ENCODE assay signal across 9 cellular contexts in the genomic region with DNA sequence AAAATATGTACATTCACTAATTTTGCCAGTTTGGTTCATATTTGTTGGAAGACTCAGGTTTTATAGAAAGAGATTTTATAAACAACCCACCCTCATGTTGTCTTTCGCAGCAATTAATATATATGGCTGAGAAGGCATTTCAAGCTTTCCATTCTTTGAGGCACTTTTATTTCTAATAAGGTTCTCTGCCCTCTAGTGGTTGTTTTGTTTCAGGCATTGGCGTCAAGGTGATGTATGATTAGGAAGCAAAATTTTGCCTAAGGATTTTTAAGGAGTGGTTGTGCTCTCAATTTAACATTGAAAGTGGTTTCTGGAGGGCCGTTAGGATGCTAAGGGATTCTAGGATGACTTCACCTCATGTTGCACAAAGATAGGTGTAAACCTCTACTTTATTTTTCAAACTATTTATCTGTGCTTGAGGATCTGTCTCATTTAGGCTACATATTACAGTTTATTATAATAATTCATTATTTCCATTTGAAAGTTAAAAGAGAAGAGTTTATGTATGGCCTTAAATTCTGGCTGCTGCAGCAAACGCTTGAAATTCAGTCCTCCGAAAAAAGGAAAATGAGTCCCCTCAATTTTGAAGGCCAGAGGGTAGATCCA. TPM values are rescaled to one million over a fixed set of nuclear protein-coding genes. Genes with fewer than 3 reads are reported as not detected.
DNase-seq lines count a peak whose midpoint lies in the region; ATAC-seq and TF ChIP-seq lines count a peak whose summit lies in the region.
"Had no signal": no experiment of that assay in that cellular context is flagged by ENCODE, and none has a peak within 500 bp of the region (broad histone marks: within the 10 kb centered on the region; RNA-seq: fewer than 3 reads in every experiment).

No MANE protein-coding gene starts in this region.

- no peak overlapping the region for H3K27ac Mint-ChIP-seq in Caco-2 (ENCODE audit: unreplicated experiment)

- no peaks in the 10 kb centered on the region for H3K27me3 ChIP-seq in Caco-2 (replicated peaks; ENCODE audit: control insufficient read depth, insufficient read depth, low read length)

- TF ChIP-seq CTCF in Caco-2 (IDR thresholded peaks at IDR 0.05; ENCODE audit: insufficient read depth in 1 of 2, low read depth in 1 of 2, low read length in 1 of 2, severe bottlenecking in 1 of 2, unreplicated experiment in 1 of 2) (peak; percentile 57 to 87), astrocyte of the spinal cord (IDR thresholded peaks at IDR 0.05; ENCODE audit: low read depth, low read length) (peak; percentile 88), lower leg skin (IDR thresholded peaks at IDR 0.05) (no peak)

- CTCF ChIA-PET in Caco-2 (lab: Charles Lee), result interaction anchor here (0.7 to 2.4 kb wide), 5 partner anchors 33 to 938 kb away, joined by 3 to 8 read pairs (median 6); no protein-coding TSS in a partner anchor

- H3K36me3 Mint-ChIP-seq in Caco-2 (ENCODE audit: insufficient read depth, unreplicated experiment), result no peaks in the 10 kb centered on the region

- H3K9me3 ChIP-seq in Caco-2, result no peaks in the 10 kb centered on the region

- no peaks in the 10 kb centered on the region for H3K4me1 Mint-ChIP-seq in Caco-2 (ENCODE audit: low read depth, unreplicated experiment)

- no peak overlapping the region for H3K4me3 Mint-ChIP-seq in Caco-2 (ENCODE audit: unreplicated experiment)

- no peak for TF ChIP-seq POLR2A in lower leg skin (IDR thresholded peaks at IDR 0.05)

- H3K4me3 ChIP-seq in Caco-2 (ENCODE audit: low read depth, low read length), result no peak overlapping the region
- H3K4me3 ChIP-seq in astrocyte of the spinal cord (ENCODE audit: low read depth, low read length), result no peak overlapping the region
- H3K4me3 ChIP-seq in lower leg skin (ENCODE audit: low read depth, poor library complexity, severe bottlenecking), result no peak overlapping the region
- H3K4me3 ChIP-seq: lung had no signal

- WGBS in lower leg skin, 2 donors, result 41 to 43% methylated on average over 5 of the region's 5 CpGs

- no peaks in the 10 kb centered on the region for H3K36me3 ChIP-seq in Caco-2 (ENCODE audit: control insufficient read depth, insufficient read depth, low read length)

- intact Hi-C loops in Caco-2 (cut with micrococcal nuclease; ENCODE audit: unreplicated experiment) (loop anchor here (1.0 to 2.0 kb wide), 3 partner anchors 70 to 938 kb away; no protein-coding TSS in a partner anchor), lower leg skin (cut with DNase I; ENCODE audit: low total_unique reads) (no loop called here)

- POLR2A ChIA-PET in Caco-2 (lab: Charles Lee), result no interaction called here

- no peaks in the 10 kb centered on the region for H3K9me3 Mint-ChIP-seq in Caco-2 (ENCODE audit: unreplicated experiment)

- DNase-seq in Caco-2 (peak in 1 of 2 experiments; percentile 44), H4 (ENCODE audit: low spot score) (peak; percentile 14), NCI-H2107 treated with DMSO at 0.1 percent for 48 hours (lab: John Stamatoyannopoulos, UW; ENCODE audit: unreplicated experiment) (peak; percentile 1), astrocyte of the spinal cord (ENCODE audit: low read depth, low spot score) (peak; percentile 38), left lobe of liver (ENCODE audit: low spot score) (no peak), lower leg skin (ENCODE audit: low spot score in 2 of 2) (no peak), NCI-H128 (lab: John Stamatoyannopoulos, UW; ENCODE audit: unreplicated experiment) (no peak), mesenteric fat pad (ENCODE audit: low spot score) (no peak)

- H3K27me3 Mint-ChIP-seq in Caco-2 (ENCODE audit: insufficient read depth, unreplicated experiment), result peaks cover 6% of the 10 kb centered on the region

- in situ Hi-C loops in astrocyte of the spinal cord (cut with HindIII; ENCODE audit: low sequenced_read_pairs), result no loop called here

- BruUV-seq in Caco-2 (replicated peaks; lab: Mats Ljungman, UMichigan), result no TSS peak

- no peaks in the 10 kb centered on the region for H3K4me1 ChIP-seq in Caco-2

- ATAC-seq in left lobe of liver, result peak; percentile 67

RNA-seq across cellular contexts. Expression of a gene that starts 35.9 kb away (rescaled TPM):
- total RNA-seq in Caco-2 (2022), result 0.21 TPM in 1 of 2 replicates, not detected in the other
- total RNA-seq in H4 (2014; rRNA removed; shearing (Covaris generic)), result 3.3 and 4.0 TPM in 2 replicates
- not detected for total RNA-seq in left lobe of liver
- total RNA-seq in lower leg skin, result 10 to 100 TPM in 1 of 4 donors, 1 to 10 TPM in 2, under 1 TPM in 1; 0.80 to 12.3 (median 7.2) TPM
- 0.42 TPM for total RNA-seq in mesenteric fat pad

Comparison
In these comparisons a context has a peak if more than half of its experiments do, and no peak if none do; other contexts are left out.
1. DNase-seq: peak in H4 (single experiment), NCI-H2107 treated with DMSO at 0.1 percent for 48 hours (single experiment) and astrocyte of the spinal cord (single experiment); none in left lobe of liver (single experiment), lower leg skin (0 of 2), NCI-H128 (single experiment) and mesenteric fat pad (single experiment).
2. CTCF ChIP-seq: peak in Caco-2 (2 of 2) and astrocyte of the spinal cord (single experiment); none in lower leg skin (0 of 3).